Comparison of ENCODE assay signal across 14 cellular contexts in the genomic region with DNA sequence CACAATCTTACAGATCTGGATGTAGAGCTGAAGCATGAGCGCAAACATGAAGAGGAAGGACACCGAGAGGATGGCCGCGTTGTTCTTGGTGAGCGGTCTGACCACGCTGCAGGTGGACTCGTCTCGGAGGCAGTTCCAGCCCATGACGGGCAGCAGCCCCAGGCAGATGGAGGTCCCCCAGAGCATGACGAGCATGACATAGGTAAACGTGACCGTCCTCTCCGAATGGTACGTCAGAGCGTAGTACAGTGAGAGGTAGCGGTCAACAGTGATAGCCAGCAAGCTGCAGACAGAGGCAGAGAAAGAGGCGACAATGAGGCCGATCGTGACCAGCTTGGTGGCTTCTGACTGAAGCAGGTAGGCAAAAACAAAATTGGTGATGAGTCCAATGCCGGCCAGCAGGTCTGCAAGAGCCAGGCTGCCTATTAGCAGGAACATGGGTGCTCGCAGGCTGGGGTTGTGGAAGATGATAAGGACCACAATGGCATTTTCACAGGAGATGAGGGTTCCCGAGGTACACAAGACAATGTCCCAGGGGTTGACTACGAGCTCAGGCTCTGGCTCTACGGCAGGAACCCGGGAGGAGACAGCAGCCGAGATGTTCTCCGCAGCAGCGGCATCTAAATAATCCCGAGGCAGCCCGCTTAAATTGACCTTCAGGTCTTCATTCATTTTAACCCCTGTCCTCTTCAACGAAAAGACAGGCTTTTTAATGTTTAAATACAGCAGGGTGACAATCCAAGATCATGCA. TPM values are rescaled to one million over a fixed set of nuclear protein-coding genes. Genes with fewer than 3 reads are reported as not detected.
DNase-seq lines count a peak whose midpoint lies in the region; ATAC-seq lines count a peak whose summit lies in the region.
"Had no signal": no experiment of that assay in that cellular context is flagged by ENCODE, and none has a peak within 500 bp of the region (broad histone marks: within the 10 kb centered on the region; RNA-seq: fewer than 3 reads in every experiment).

No MANE protein-coding gene starts in this region.

- H3K4me1 ChIP-seq in CD8-positive, alpha-beta memory T cell (ENCODE audit: insufficient read depth, low read length) = peaks cover 4% of the 10 kb centered on the region
- H3K4me1 ChIP-seq in neuronal stem cell (ENCODE audit: control insufficient read depth in 2 of 2, insufficient read depth in 1 of 2, low read depth in 1 of 2, low read length in 2 of 2) = peaks cover 0 to 2% of the 10 kb centered on the region in 2 donors
- H3K4me1 ChIP-seq: HAP-1, SJSA1 had no signal

- no peak overlapping the region for H3K23ac ChIP-seq in neuronal stem cell (ENCODE audit: low read depth, low read length, poor library complexity)

- H3K4me3 ChIP-seq in CD8-positive, alpha-beta memory T cell (ENCODE audit: low read length) = no peak overlapping the region
- peak overlapping the region in 1 of 2 donors; percentile 4 for H3K4me3 ChIP-seq in neuronal stem cell (ENCODE audit: low read length in 2 of 2)
- H3K4me3 ChIP-seq: HAP-1, SJSA1 had no signal

- peak overlapping the region in 2 of 8 donors; percentile 21 to 26 for H3K27ac Mint-ChIP-seq in CD8-positive, alpha-beta memory T cell
- no peak overlapping the region for H3K27ac Mint-ChIP-seq in dendritic cell treated with granulocyte-macrophage colony-stimulating factor and Interleukin-4, amounts not matched to agents 40 ng/mL and 50 ng/mL, for 4 days
- H3K27ac Mint-ChIP-seq: activated CD8-positive, alpha-beta memory T cell treated with anti-CD3 and anti-CD28 coated beads, Interleukin-2, amount 10 ng/mL, durations not matched to agents 7 days and 5 days had no signal

- peaks cover 0 to 2% (median 0%) of the 10 kb centered on the region in 5 donors for H3K9me3 Mint-ChIP-seq in CD8-positive, alpha-beta memory T cell
- H3K9me3 Mint-ChIP-seq in dendritic cell treated with granulocyte-macrophage colony-stimulating factor and Interleukin-4, amounts not matched to agents 40 ng/mL and 50 ng/mL, for 4 days = no peaks in the 10 kb centered on the region

- H3K79me1 ChIP-seq in neuronal stem cell (ENCODE audit: low read depth, low read length) = no peaks in the 10 kb centered on the region

- no peak overlapping the region for H4K91ac ChIP-seq in neuronal stem cell (ENCODE audit: low read depth, low read length, poor library complexity)

- H3K27me3 ChIP-seq in CD8-positive, alpha-beta memory T cell (ENCODE audit: insufficient read depth, low read length, poor library complexity, severe bottlenecking) = peaks cover 15% of the 10 kb centered on the region
- peaks cover 15 to 81% (median 40%) of the 10 kb centered on the region in 3 experiments for H3K27me3 ChIP-seq in neuronal stem cell (ENCODE audit: control insufficient read depth in 3 of 3, insufficient read depth in 3 of 3, low read depth in 1 of 3, low read length in 3 of 3)
- H3K27me3 ChIP-seq: testis had no signal

- no peak overlapping the region for H4K8ac ChIP-seq in neuronal stem cell (ENCODE audit: low read depth, low read length)

- H3K4me1 Mint-ChIP-seq in CD8-positive, alpha-beta memory T cell = peaks cover 17 to 28% (median 17%) of the 10 kb centered on the region in 3 donors
- H3K4me1 Mint-ChIP-seq in dendritic cell treated with granulocyte-macrophage colony-stimulating factor and Interleukin-4, amounts not matched to agents 40 ng/mL and 50 ng/mL, for 4 days (ENCODE audit: low read depth) = peaks cover 8% of the 10 kb centered on the region

- no peak overlapping the region for H3K14ac ChIP-seq in neuronal stem cell (ENCODE audit: low read length)

- H3K36me3 Mint-ChIP-seq in CD8-positive, alpha-beta memory T cell = no peaks in the 10 kb centered on the region
- H3K36me3 Mint-ChIP-seq in dendritic cell treated with granulocyte-macrophage colony-stimulating factor and Interleukin-4, amounts not matched to agents 40 ng/mL and 50 ng/mL, for 4 days (ENCODE audit: low read depth) = no peaks in the 10 kb centered on the region
- H3K36me3 Mint-ChIP-seq: activated CD8-positive, alpha-beta memory T cell treated with anti-CD3 and anti-CD28 coated beads, Interleukin-2, amount 10 ng/mL, durations not matched to agents 7 days and 5 days had no signal

- H3K27ac ChIP-seq in CD8-positive, alpha-beta memory T cell (ENCODE audit: low read depth, low read length) = no peak overlapping the region
- H3K27ac ChIP-seq in neuronal stem cell (replicated peaks; ENCODE audit: low read length) = no peak overlapping the region
- H3K27ac ChIP-seq: SJSA1, testis had no signal

- H3K9ac ChIP-seq in neuronal stem cell (ENCODE audit: low read depth, low read length, poor library complexity) = peak overlapping the region; percentile 81

- no peak overlapping the region for H2BK5ac ChIP-seq in neuronal stem cell (ENCODE audit: low read length)

- H2AFZ ChIP-seq in neuronal stem cell (ENCODE audit: low read length) = no peak overlapping the region

- no peak overlapping the region for H2BK120ac ChIP-seq in neuronal stem cell (ENCODE audit: low read depth, low read length)

- H3K4me3 Mint-ChIP-seq in CD8-positive, alpha-beta memory T cell = peak overlapping the region; percentile 53 to 75 (median 63)
- H3K4me3 Mint-ChIP-seq in dendritic cell treated with granulocyte-macrophage colony-stimulating factor and Interleukin-4, amounts not matched to agents 40 ng/mL and 50 ng/mL, for 4 days = peak overlapping the region; percentile 72
- H3K4me3 Mint-ChIP-seq: activated CD8-positive, alpha-beta memory T cell treated with anti-CD3 and anti-CD28 coated beads, Interleukin-2, amount 10 ng/mL, durations not matched to agents 7 days and 5 days had no signal

- H3K4me2 ChIP-seq in neuronal stem cell (ENCODE audit: insufficient read depth, low read length, poor library complexity, severe bottlenecking) = peak overlapping the region; percentile 98

- no peak overlapping the region for H3K4ac ChIP-seq in neuronal stem cell (ENCODE audit: low read length)

- no peak overlapping the region for H2BK12ac ChIP-seq in neuronal stem cell (ENCODE audit: low read length)

- no peaks in the 10 kb centered on the region for H3K36me3 ChIP-seq in CD8-positive, alpha-beta memory T cell (ENCODE audit: insufficient read depth, low read length)
- H3K36me3 ChIP-seq in neuronal stem cell (replicated peaks in 1 of 2; ENCODE audit: control insufficient read depth in 2 of 2, insufficient read depth in 2 of 2, low read length in 2 of 2) = no peaks in the 10 kb centered on the region
- H3K36me3 ChIP-seq: HAP-1, SJSA1 had no signal

- no peak for DNase-seq in CD8-positive, alpha-beta memory T cell
- DNase-seq in NCI-H2227 treated with DMSO at 0.1 percent for 48 hours (lab: John Stamatoyannopoulos, UW) (peak; percentile 14), neuronal stem cell (ENCODE audit: low spot score) (no peak), iPS-NIHi11 (ENCODE audit: low spot score) (no peak), NCI-H2029 (lab: John Stamatoyannopoulos, UW) (no peak)
- no peak for DNase-seq in stimulated activated CD4-positive, alpha-beta T cell treated with anti-CD3 and anti-CD28 coated beads, Interleukin-4, amount 100 ng/mL, for 24 hours
- DNase-seq: activated CD8-positive, alpha-beta memory T cell treated with anti-CD3 and anti-CD28 coated beads, Interleukin-2, amount 10 ng/mL, durations not matched to agents 7 days and 5 days; effector CD4-positive, alpha-beta T cell; islet precursor cell; testis had no signal

- no peak for ATAC-seq in GM19351 (IDR thresholded peaks at IDR 0.05; ENCODE audit: unreplicated experiment)
- ATAC-seq: activated CD8-positive, alpha-beta memory T cell treated with anti-CD3 and anti-CD28 coated beads, Interleukin-2, amount 10 ng/mL, durations not matched to agents 7 days and 5 days had no signal

- H2BK15ac ChIP-seq in neuronal stem cell (ENCODE audit: low read length) = no peak overlapping the region

- peak overlapping the region; percentile 1 for H3K18ac ChIP-seq in neuronal stem cell (ENCODE audit: low read length)

- no peaks in the 10 kb centered on the region for H3K9me3 ChIP-seq in CD8-positive, alpha-beta memory T cell (ENCODE audit: low read length)
- peaks cover 0 to 8% of the 10 kb centered on the region in 2 donors for H3K9me3 ChIP-seq in neuronal stem cell (replicated peaks in 1 of 2; ENCODE audit: control insufficient read depth in 2 of 2, insufficient read depth in 1 of 2, low read depth in 1 of 2, low read length in 2 of 2)
- H3K9me3 ChIP-seq: HAP-1, SJSA1, testis had no signal

- WGBS in neuronal stem cell (ENCODE audit: extremely low coverage in 2 of 2, insufficient read length in 2 of 2, insufficient replicate concordance in 1 of 2), 2 donors = no CpG with 5 or more reads among the region's 31 CpGs

- peaks cover 41 to 75% of the 10 kb centered on the region in 2 donors for H3K27me3 Mint-ChIP-seq in CD8-positive, alpha-beta memory T cell
- H3K27me3 Mint-ChIP-seq in dendritic cell treated with granulocyte-macrophage colony-stimulating factor and Interleukin-4, amounts not matched to agents 40 ng/mL and 50 ng/mL, for 4 days = peaks cover 46% of the 10 kb centered on the region

- intact Hi-C loops in dendritic cell treated with granulocyte-macrophage colony-stimulating factor and Interleukin-4, amounts not matched to agents 40 ng/mL and 50 ng/mL, for 4 days (cut with micrococcal nuclease) = no loop called here

- CTCF ChIA-PET in CD8-positive, alpha-beta memory T cell (lab: Charles Lee) = no interaction called here

- POLR2A ChIA-PET in CD8-positive, alpha-beta memory T cell (lab: Charles Lee) = no interaction called here

- H2AK5ac ChIP-seq in neuronal stem cell (ENCODE audit: low read depth, low read length) = no peak overlapping the region

RNA-seq across cellular contexts. Expression of gene GPR12, which starts 1.3 kb away (rescaled TPM):
- total RNA-seq in CD8-positive, alpha-beta memory T cell = not detected
- polyA plus RNA-seq in CD8-positive, alpha-beta memory T cell = not detected
- polyA plus RNA-seq in neuronal stem cell (2013, experiment 1 of 2) = not detected
- 0.01 TPM for polyA plus RNA-seq in neuronal stem cell (2013, experiment 2 of 2)
- total RNA-seq: activated CD8-positive, alpha-beta memory T cell treated with anti-CD3 and anti-CD28 coated beads, Interleukin-2, amount 10 ng/mL, durations not matched to agents 7 days and 5 days; SJSA1 had no signal
